ENCODE assay signal across 11 cellular contexts in the genomic region with DNA sequence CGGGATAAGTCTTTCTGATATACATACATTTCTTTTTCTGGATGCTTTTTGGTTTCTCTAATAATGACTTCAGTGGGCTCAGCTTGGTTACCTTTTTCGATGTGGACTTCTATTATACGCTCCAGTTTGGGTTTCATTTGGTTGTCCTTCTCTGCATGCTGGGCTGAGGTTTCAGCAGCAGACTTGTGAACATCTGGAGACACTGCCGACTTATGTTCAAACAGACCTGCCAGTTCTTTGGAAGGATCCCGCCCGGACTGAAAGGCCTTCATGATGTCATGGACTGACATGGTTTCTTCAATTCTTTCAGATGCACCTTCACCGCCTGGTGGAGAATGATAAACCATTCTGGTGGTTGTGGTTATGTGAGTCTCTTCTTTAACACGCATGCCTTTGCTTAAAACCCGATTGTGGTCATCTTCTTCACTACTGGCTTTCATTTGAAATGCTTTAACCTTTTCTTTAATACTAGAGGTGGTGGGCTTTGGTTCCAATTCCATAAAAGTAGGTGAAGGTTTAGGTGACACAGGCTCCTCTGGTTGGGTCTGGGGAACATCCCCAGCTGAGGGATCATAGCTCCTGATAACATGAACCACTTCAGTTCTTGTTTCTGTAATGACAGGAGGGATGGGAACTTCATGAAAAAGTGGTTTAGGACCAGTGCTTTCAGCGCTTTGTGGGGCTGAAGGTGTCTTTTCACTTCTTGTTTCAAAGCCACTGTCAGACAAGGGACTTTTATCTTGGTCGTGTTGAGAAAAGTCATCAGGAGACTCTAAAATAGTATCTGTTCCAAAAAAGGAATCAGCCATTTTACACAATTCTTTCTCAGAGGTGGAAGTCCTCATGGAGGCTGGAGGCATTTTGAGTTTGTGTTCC.
DNase-seq lines count a peak whose midpoint lies in the region; ATAC-seq and TF ChIP-seq lines count a peak whose summit lies in the region.
"Had no signal": no experiment of that assay in that cellular context is flagged by ENCODE, and none has a peak within 500 bp of the region (broad histone marks: within the 10 kb centered on the region; RNA-seq: fewer than 3 reads in every experiment).

No MANE protein-coding gene starts in this region.

- no peaks in the 10 kb centered on the region for H3K4me1 Mint-ChIP-seq in glutamatergic neuron (ENCODE audit: low read depth, unreplicated experiment)
- H3K4me1 Mint-ChIP-seq: stimulated activated effector memory CD8-positive, alpha-beta T cell treated with anti-CD3 and anti-CD28 coated beads, Interleukin-12 subunit alpha, Interleukin-12 subunit beta, amount 100 ng/mL, for 72 hours had no signal

- peaks cover 6% of the 10 kb centered on the region for H3K36me3 Mint-ChIP-seq in glutamatergic neuron (ENCODE audit: unreplicated experiment)

- no peak overlapping the region for H3K4me3 Mint-ChIP-seq in glutamatergic neuron (ENCODE audit: unreplicated experiment)
- H3K4me3 Mint-ChIP-seq: stimulated activated effector memory CD8-positive, alpha-beta T cell treated with anti-CD3 and anti-CD28 coated beads, Interleukin-12 subunit alpha, Interleukin-12 subunit beta, amount 100 ng/mL, for 72 hours had no signal

- H3K9me3 Mint-ChIP-seq in glutamatergic neuron (ENCODE audit: unreplicated experiment): no peaks in the 10 kb centered on the region
- H3K9me3 Mint-ChIP-seq: stimulated activated effector memory CD8-positive, alpha-beta T cell treated with anti-CD3 and anti-CD28 coated beads, Interleukin-12 subunit alpha, Interleukin-12 subunit beta, amount 100 ng/mL, for 72 hours had no signal

- DNase-seq in glutamatergic neuron (no peak), spleen (no peak), brain microvascular endothelial cell (no peak), NCI-H2171 (lab: John Stamatoyannopoulos, UW) (no peak)
- DNase-seq: left ventricle myocardium inferior had no signal

- no peaks in the 10 kb centered on the region for H3K27me3 Mint-ChIP-seq in glutamatergic neuron (ENCODE audit: unreplicated experiment)

- in situ Hi-C loops in brain microvascular endothelial cell (cut with HindIII; ENCODE audit: low pct_ligation_motif_present, low sequenced_read_pairs): no loop called here

- H3K36me3 ChIP-seq in spleen (peaks cover 0 to 40% (median 12%) of the 10 kb centered on the region in 6 donors), brain microvascular endothelial cell (replicated peaks) (no peaks in the 10 kb centered on the region)
- H3K36me3 ChIP-seq: gastroesophageal sphincter had no signal

- peak; percentile 89 for ATAC-seq in GM18511 (IDR thresholded peaks at IDR 0.05; ENCODE audit: unreplicated experiment)
- peak; percentile 92 for ATAC-seq in GM21360 (IDR thresholded peaks at IDR 0.05; ENCODE audit: unreplicated experiment)
- peak; percentile 87 for ATAC-seq in HG02943 (IDR thresholded peaks at IDR 0.05; ENCODE audit: low read depth, unreplicated experiment)
- peak; percentile 85 for ATAC-seq in HG03565 (IDR thresholded peaks at IDR 0.05; ENCODE audit: unreplicated experiment)
- ATAC-seq: gastroesophageal sphincter; stimulated activated effector memory CD8-positive, alpha-beta T cell treated with anti-CD3 and anti-CD28 coated beads, Interleukin-12 subunit alpha, Interleukin-12 subunit beta, amount 100 ng/mL, for 72 hours had no signal

- no peaks in the 10 kb centered on the region for H3K4me1 ChIP-seq in spleen
- H3K4me1 ChIP-seq: gastroesophageal sphincter, left ventricle myocardium inferior had no signal

- H3K27me3 ChIP-seq in spleen (replicated peaks in 1 of 7) (no peaks in the 10 kb centered on the region), brain microvascular endothelial cell (replicated peaks) (no peaks in the 10 kb centered on the region)
- H3K27me3 ChIP-seq: gastroesophageal sphincter had no signal

- H3K4me3 ChIP-seq in spleen (no peak overlapping the region), brain microvascular endothelial cell (ENCODE audit: low read depth, low read length) (no peak overlapping the region)
- H3K4me3 ChIP-seq: gastroesophageal sphincter, left ventricle myocardium inferior had no signal

- intact Hi-C loops in spleen (cut with DNase I; ENCODE audit: low total_unique reads): no loop called here

- H3K27ac Mint-ChIP-seq in glutamatergic neuron (ENCODE audit: unreplicated experiment): no peak overlapping the region
- H3K27ac Mint-ChIP-seq: stimulated activated effector memory CD8-positive, alpha-beta T cell treated with anti-CD3 and anti-CD28 coated beads, Interleukin-12 subunit alpha, Interleukin-12 subunit beta, amount 100 ng/mL, for 72 hours had no signal

- H3K27ac ChIP-seq in spleen: no peak overlapping the region
- no peak overlapping the region for H3K27ac ChIP-seq in brain microvascular endothelial cell
- H3K27ac ChIP-seq: gastroesophageal sphincter, left ventricle myocardium inferior had no signal

- TF ChIP-seq POLR2A in spleen (IDR thresholded peaks at IDR 0.05): no peak

- 75 to 89% (median 88%) methylated on average over 11 of the region's 11 CpGs for WGBS in spleen, 5 donors

- no peak for TF ChIP-seq CTCF in glutamatergic neuron (IDR thresholded peaks at IDR 0.05; ENCODE audit: partially characterized antibody, unreplicated experiment)
- no peak for TF ChIP-seq CTCF in spleen (IDR thresholded peaks at IDR 0.05 in 8 of 11, conservative IDR thresholded peaks at IDR 0.05 in 3 of 11)
- no peak for TF ChIP-seq CTCF in brain microvascular endothelial cell (IDR thresholded peaks at IDR 0.05; ENCODE audit: low read depth, low read length, missing control alignments)

- no peaks in the 10 kb centered on the region for H3K9me3 ChIP-seq in spleen
- H3K9me3 ChIP-seq: gastroesophageal sphincter, left ventricle myocardium inferior had no signal
